In the genomic region with DNA sequence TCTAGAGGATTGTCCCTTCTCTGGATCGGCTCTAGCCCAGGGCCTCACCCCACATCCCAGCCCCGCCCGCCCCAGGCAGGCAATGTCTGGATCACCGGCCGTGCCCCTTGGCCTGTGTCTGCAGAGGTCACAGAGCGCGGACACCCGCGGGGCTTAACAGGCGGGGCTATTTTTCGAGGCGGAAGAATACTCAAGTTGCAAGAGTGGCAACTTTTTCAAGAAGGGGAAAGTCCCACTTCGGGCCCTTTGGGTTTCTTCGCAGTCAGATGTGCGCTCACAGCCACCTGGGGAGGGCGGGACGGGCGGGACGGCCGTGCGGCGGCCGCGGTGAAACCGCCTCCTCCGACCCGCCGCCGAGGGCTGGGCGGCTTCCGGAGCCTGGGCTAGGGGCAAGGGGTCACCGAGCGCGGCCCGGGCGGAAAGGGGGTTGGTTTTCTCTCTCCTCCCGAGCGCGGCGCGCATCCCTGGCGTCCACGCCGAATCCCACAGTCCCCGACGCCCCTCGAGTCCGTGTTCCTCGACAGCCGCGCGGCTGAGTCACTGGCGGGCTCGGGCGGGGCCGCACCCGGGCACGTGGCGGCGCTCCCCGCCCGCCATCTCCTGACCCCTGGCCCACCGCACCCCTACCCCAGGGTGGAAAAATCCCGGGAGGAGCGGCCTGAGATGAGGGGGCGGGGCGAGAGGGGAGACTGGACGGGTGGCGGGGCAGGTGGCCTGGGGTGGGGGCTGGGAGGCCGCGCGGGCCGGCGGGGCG, we compare ENCODE assay signal across 8 cellular contexts. TPM values are rescaled to one million over a fixed set of nuclear protein-coding genes. Genes with fewer than 3 reads are reported as not detected.
DNase-seq lines count a peak whose midpoint lies in the region; ATAC-seq and TF ChIP-seq lines count a peak whose summit lies in the region.

No MANE protein-coding gene starts in this region.

- ATAC-seq in GM18519 (IDR thresholded peaks at IDR 0.05; ENCODE audit: low FRiP score, unreplicated experiment): peak; percentile 13
- ATAC-seq in HG03280 (IDR thresholded peaks at IDR 0.05; ENCODE audit: unreplicated experiment): peak; percentile 27
- peak; percentile 39 for ATAC-seq in foreskin keratinocyte

- H3K79me2 ChIP-seq in neural progenitor cell (ENCODE audit: low read depth): peaks cover 45% of the 10 kb centered on the region

- peak overlapping the region; percentile 99 for H3K27ac ChIP-seq in A673 (ENCODE audit: low read depth, low read length, poor library complexity, severe bottlenecking)
- H3K27ac ChIP-seq in RWPE1: peak overlapping the region; percentile 100
- peak overlapping the region; percentile 99 for H3K27ac ChIP-seq in foreskin keratinocyte
- H3K27ac ChIP-seq in neural progenitor cell: peak overlapping the region; percentile 85
- H3K27ac ChIP-seq in tibial artery: peak overlapping the region; percentile 95 to 99

- peak overlapping the region; percentile 93 for H3K4me3 Mint-ChIP-seq in neural progenitor cell

- intact Hi-C loops in A673 (cut with micrococcal nuclease; ENCODE audit: unreplicated experiment): loop anchor here (2.0 kb wide), 1 partner anchor 17 kb away; a partner anchor contains a TSS
- intact Hi-C loops in tibial artery (cut with DNase I; ENCODE audit: low total_unique reads): loop anchor here (2.0 to 5.0 kb wide), 2 partner anchors 17 to 48 kb away; a partner anchor contains a TSS

- peak overlapping the region; percentile 87 for H3K4me2 ChIP-seq in neural progenitor cell

- BruUV-seq in A673 (replicated peaks; lab: Mats Ljungman, UMichigan): no TSS peak

- peaks cover 33% of the 10 kb centered on the region for H4K20me1 ChIP-seq in neural progenitor cell (ENCODE audit: low read depth)

- peaks cover 12% of the 10 kb centered on the region for H3K27me3 Mint-ChIP-seq in neural progenitor cell (ENCODE audit: insufficient read depth, low read depth)

- no peak overlapping the region for H3K9ac ChIP-seq in neural progenitor cell

- H3K9me3 ChIP-seq in A673 (ENCODE audit: low read depth, low read length, poor library complexity, severe bottlenecking) (no peaks in the 10 kb centered on the region), neural progenitor cell (ENCODE audit: low read depth) (no peaks in the 10 kb centered on the region), tibial artery (no peaks in the 10 kb centered on the region)

- no peak overlapping the region for H2AFZ ChIP-seq in neural progenitor cell (replicated peaks)

- peak overlapping the region; percentile 72 for H3K27ac Mint-ChIP-seq in neural progenitor cell

- H3K27me3 ChIP-seq in A673 (replicated peaks; ENCODE audit: insufficient read depth, low read depth, low read length, poor library complexity): no peaks in the 10 kb centered on the region
- no peaks in the 10 kb centered on the region for H3K27me3 ChIP-seq in foreskin keratinocyte
- H3K27me3 ChIP-seq in neural progenitor cell: no peaks in the 10 kb centered on the region
- H3K27me3 ChIP-seq in tibial artery: no peaks in the 10 kb centered on the region

- peaks cover 46% of the 10 kb centered on the region for H3K4me1 Mint-ChIP-seq in neural progenitor cell

- H3K36me3 ChIP-seq in A673 (ENCODE audit: insufficient read depth, low read length, poor library complexity, severe bottlenecking) (peaks cover 26% of the 10 kb centered on the region), neural progenitor cell (no peaks in the 10 kb centered on the region), tibial artery (peaks cover 19 to 27% (median 20%) of the 10 kb centered on the region in 3 donors)

- CTCF ChIA-PET in A673 (lab: Charles Lee) (no interaction called here), RWPE1 (lab: Yijun Ruan, JAX) (no interaction called here)

- POLR2A ChIA-PET in A673 (lab: Charles Lee; ENCODE audit: low non-redundant PET): no interaction called here
- POLR2A ChIA-PET in RWPE1 (lab: Yijun Ruan, JAX; ENCODE audit: low non-redundant PET): interaction anchor here (1.1 to 1.8 kb wide), 3 partner anchors 18 to 40 kb away, joined by 3 to 6 read pairs (median 5); a partner anchor contains a TSS

- DNase-seq in A673 (ENCODE audit: low spot score) (peak; percentile 67), RWPE1 (ENCODE audit: low spot score) (peak; percentile 79), activated gamma-delta T cell (lab: John Stamatoyannopoulos, UW) (peak; percentile 70), foreskin keratinocyte (peak; percentile 72 to 86), neural progenitor cell (ENCODE audit: low spot score) (peak; percentile 88), tibial artery (peak; percentile 71 to 89)

- H3K4me1 ChIP-seq in A673 (ENCODE audit: insufficient read depth, low read length, poor library complexity, severe bottlenecking) (peaks cover 33% of the 10 kb centered on the region), foreskin keratinocyte (peaks cover 16% of the 10 kb centered on the region), neural progenitor cell (peaks cover 22% of the 10 kb centered on the region), tibial artery (peaks cover 6 to 57% (median 44%) of the 10 kb centered on the region in 4 donors)

- H3K36me3 Mint-ChIP-seq in neural progenitor cell: peaks cover 16% of the 10 kb centered on the region

- no peaks in the 10 kb centered on the region for H3K9me3 Mint-ChIP-seq in neural progenitor cell

- H3F3A ChIP-seq in neural progenitor cell (ENCODE audit: low read depth): peaks cover 75% of the 10 kb centered on the region

- no peak for TF ChIP-seq CTCF in A673 (conservative IDR thresholded peaks at IDR 0.05; ENCODE audit: low read depth, low read length)
- TF ChIP-seq CTCF in RWPE1 (conservative IDR thresholded peaks at IDR 0.05; ENCODE audit: low read depth): no peak
- TF ChIP-seq CTCF in foreskin keratinocyte (conservative IDR thresholded peaks at IDR 0.05): no peak
- TF ChIP-seq CTCF in neural progenitor cell (IDR thresholded peaks at IDR 0.05): no peak
- no peak for TF ChIP-seq CTCF in tibial artery (IDR thresholded peaks at IDR 0.05)

- H3K4me3 ChIP-seq in A673 (ENCODE audit: low read depth, low read length, poor library complexity, severe bottlenecking): peak overlapping the region; percentile 100
- H3K4me3 ChIP-seq in neural progenitor cell: peak overlapping the region; percentile 77
- H3K4me3 ChIP-seq in tibial artery: peak overlapping the region; percentile 93 to 100

RNA-seq across cellular contexts. Expression of a gene that starts 1.2 kb away (rescaled TPM):
- total RNA-seq in A673 (2021) (1,021 and 1,026 TPM in 2 replicates), foreskin keratinocyte (1,745 and 1,771 TPM in 2 replicates), neural progenitor cell (ENCODE audit: low replicate concordance) (203 and 458 TPM in 2 replicates)
- polyA plus RNA-seq in foreskin keratinocyte: 3,025 and 3,144 TPM in 2 replicates

RNA-seq across cellular contexts. Expression of a gene that starts 1.4 kb away (rescaled TPM):
- 12.3 and 16.6 TPM in 2 replicates for total RNA-seq in A673 (2021)
- total RNA-seq in foreskin keratinocyte: 1.8 and 2.0 TPM in 2 replicates
- polyA plus RNA-seq in foreskin keratinocyte: 2.7 and 3.2 TPM in 2 replicates
- total RNA-seq in neural progenitor cell (ENCODE audit: low replicate concordance): 20.8 and 24.5 TPM in 2 replicates

RNA-seq across cellular contexts. Expression of a gene that starts 9.4 kb away (rescaled TPM):
- total RNA-seq in A673 (2021): 77.3 and 78.8 TPM in 2 replicates
- total RNA-seq in foreskin keratinocyte: 118 and 119 TPM in 2 replicates
- 162 and 167 TPM in 2 replicates for polyA plus RNA-seq in foreskin keratinocyte
- 43.9 and 82.1 TPM in 2 replicates for total RNA-seq in neural progenitor cell (ENCODE audit: low replicate concordance)

RNA-seq across cellular contexts. Expression of a gene that starts 9.7 kb away (rescaled TPM):
- total RNA-seq in A673 (2021): 113 and 129 TPM in 2 replicates
- 52.6 and 60.2 TPM in 2 replicates for total RNA-seq in foreskin keratinocyte
- 76.9 and 83.6 TPM in 2 replicates for polyA plus RNA-seq in foreskin keratinocyte
- 35.3 and 61.6 TPM in 2 replicates for total RNA-seq in neural progenitor cell (ENCODE audit: low replicate concordance)

RNA-seq across cellular contexts. Expression of a gene that starts 17.4 kb away (rescaled TPM):
- total RNA-seq in A673 (2021) (not detected in 2 replicates), foreskin keratinocyte (not detected in 2 replicates), neural progenitor cell (ENCODE audit: low replicate concordance) (not detected in 2 replicates)
- not detected in 2 replicates for polyA plus RNA-seq in foreskin keratinocyte

Comparison
In these comparisons a context has a peak if more than half of its experiments do, and no peak if none do; other contexts are left out.
1. Peak in every context shown above with its lines: DNase-seq, ATAC-seq, H3K4me3 ChIP-seq and H3K27ac ChIP-seq.